Comparison of ENCODE assay signal across 13 cellular contexts in the genomic region with DNA sequence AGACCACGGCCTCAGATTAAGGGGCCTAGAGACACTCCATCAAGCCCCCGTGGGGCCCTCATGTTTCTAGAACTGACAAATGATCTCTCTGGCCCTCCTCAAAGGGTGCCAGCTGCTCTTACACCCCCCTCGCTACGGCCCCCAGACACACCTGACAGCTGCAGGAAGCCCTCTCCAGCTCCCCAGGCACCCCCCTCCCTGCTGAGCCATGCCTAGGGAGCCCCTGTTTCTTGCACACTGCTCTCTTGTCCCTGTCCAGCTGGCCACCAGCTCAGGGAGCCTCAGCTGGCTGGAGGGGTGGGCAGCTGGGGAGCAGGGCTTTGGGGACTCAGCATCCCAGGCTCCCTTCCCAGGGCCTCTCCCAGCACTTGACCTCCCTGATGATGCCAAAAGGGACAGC. TPM values are rescaled to one million over a fixed set of nuclear protein-coding genes. Genes with fewer than 3 reads are reported as not detected.
A peak's percentile ranks its signal among the peaks of the same experiment; 100 is the strongest.
DNase-seq lines count a peak whose midpoint lies in the region; ATAC-seq, FAIRE-seq and TF ChIP-seq lines count a peak whose summit lies in the region.
"Had no signal": no experiment of that assay in that cellular context is flagged by ENCODE, and none has a peak within 500 bp of the region (broad histone marks: within the 10 kb centered on the region; RNA-seq: fewer than 3 reads in every experiment).

No MANE protein-coding gene starts in this region.

- CTCF ChIA-PET in Caco-2 (lab: Charles Lee), result interaction anchor here (1.7 to 2.9 kb wide), 3 partner anchors 10 to 34 kb away, joined by 5 to 23 read pairs (median 9); a partner anchor contains a TSS

- H3K4me3 Mint-ChIP-seq in Caco-2 (ENCODE audit: unreplicated experiment), result no peak overlapping the region

- peaks cover 10% of the 10 kb centered on the region for H3K36me3 Mint-ChIP-seq in Caco-2 (ENCODE audit: insufficient read depth, unreplicated experiment)

- H3K27me3 ChIP-seq in Caco-2 (replicated peaks; ENCODE audit: control insufficient read depth, insufficient read depth, low read length) (no peaks in the 10 kb centered on the region), esophagus muscularis mucosa (no peaks in the 10 kb centered on the region), pancreas (no peaks in the 10 kb centered on the region)

- TF ChIP-seq CTCF in Caco-2 (IDR thresholded peaks at IDR 0.05; ENCODE audit: insufficient read depth in 1 of 2, low read depth in 1 of 2, low read length in 1 of 2, severe bottlenecking in 1 of 2, unreplicated experiment in 1 of 2), result no peak
- TF ChIP-seq CTCF in esophagus muscularis mucosa (IDR thresholded peaks at IDR 0.05), result no peak
- TF ChIP-seq CTCF in pancreas (IDR thresholded peaks at IDR 0.05), result no peak

- H3K9me3 ChIP-seq in Caco-2 (no peaks in the 10 kb centered on the region), esophagus muscularis mucosa (no peaks in the 10 kb centered on the region), pancreas (no peaks in the 10 kb centered on the region)

- 25% methylated on average over 2 of the region's 4 CpGs for WGBS in esophagus muscularis mucosa
- WGBS in pancreas, 2 donors, result 39 to 50% methylated on average over 4 of the region's 4 CpGs

- no peak for TF ChIP-seq POLR2A in esophagus muscularis mucosa (IDR thresholded peaks at IDR 0.05; ENCODE audit: low read depth)

- peak overlapping the region; percentile 89 to 95 (median 93) for H3K27ac ChIP-seq in esophagus muscularis mucosa (replicated peaks in 1 of 4)
- H3K27ac ChIP-seq in pancreas, result peak overlapping the region in 3 of 4 donors; percentile 2 to 62 (median 47)

- H3K4me3 ChIP-seq in Caco-2 (ENCODE audit: low read depth, low read length) (no peak overlapping the region), esophagus muscularis mucosa (no peak overlapping the region), pancreas (no peak overlapping the region)
- H3K4me3 ChIP-seq: lung had no signal

- ATAC-seq in pancreas (no peak), GM21528 (IDR thresholded peaks at IDR 0.05; ENCODE audit: low FRiP score, unreplicated experiment) (no peak), GM21723 (IDR thresholded peaks at IDR 0.05; ENCODE audit: unreplicated experiment) (no peak)

- H3K36me3 ChIP-seq in Caco-2 (ENCODE audit: control insufficient read depth, insufficient read depth, low read length) (no peaks in the 10 kb centered on the region), esophagus muscularis mucosa (peaks cover 0 to under 1% (median 0%) of the 10 kb centered on the region in 4 donors), pancreas (no peaks in the 10 kb centered on the region)

- no peak for FAIRE-seq in pancreas (lab: Jason Lieb, UNC)
- FAIRE-seq: D721Med, urothelium cell line had no signal

- intact Hi-C loops in Caco-2 (cut with micrococcal nuclease; ENCODE audit: unreplicated experiment), result no loop called here
- intact Hi-C loops in esophagus muscularis mucosa (cut with DNase I), result no loop called here
- intact Hi-C loops in pancreas (cut with DNase I), result no loop called here

- H3K9me3 Mint-ChIP-seq in Caco-2 (ENCODE audit: unreplicated experiment), result no peaks in the 10 kb centered on the region

- POLR2A ChIA-PET in Caco-2 (lab: Charles Lee), result no interaction called here

- H3K4me1 ChIP-seq in Caco-2, result peaks cover 7% of the 10 kb centered on the region
- peaks cover 69 to 91% (median 89%) of the 10 kb centered on the region in 4 donors for H3K4me1 ChIP-seq in esophagus muscularis mucosa
- peaks cover 4 to 24% (median 5%) of the 10 kb centered on the region in 3 donors for H3K4me1 ChIP-seq in pancreas

- H3K27me3 Mint-ChIP-seq in Caco-2 (ENCODE audit: insufficient read depth, unreplicated experiment), result no peaks in the 10 kb centered on the region

- no peak for DNase-seq in Caco-2
- DNase-seq in NCI-H524 (lab: John Stamatoyannopoulos, UW), result peak; percentile 87 to 95
- DNase-seq in esophagus muscularis mucosa (ENCODE audit: extremely low spot score), result no peak
- peak in 1 of 6 donors; percentile 58 for DNase-seq in pancreas
- no peak for DNase-seq in A172 (ENCODE audit: low spot score)
- no peak for DNase-seq in NCI-H69 (lab: John Stamatoyannopoulos, UW)
- DNase-seq: activated naive CD4-positive, alpha-beta T cell; NCI-H774 had no signal

- peaks cover 25% of the 10 kb centered on the region for H3K4me1 Mint-ChIP-seq in Caco-2 (ENCODE audit: low read depth, unreplicated experiment)

- peak overlapping the region; percentile 75 for H3K27ac Mint-ChIP-seq in Caco-2 (ENCODE audit: unreplicated experiment)

- no peak for TF ChIP-seq EP300 in esophagus muscularis mucosa (IDR thresholded peaks at IDR 0.05)

- BruUV-seq in Caco-2 (replicated peaks; lab: Mats Ljungman, UMichigan), result no TSS peak

RNA-seq across cellular contexts. Expression of a gene that starts 14.8 kb away (rescaled TPM):
- total RNA-seq in Caco-2 (2022) (36.0 and 37.9 TPM in 2 replicates), esophagus muscularis mucosa (10 to 100 TPM; 16.4 to 42.3 (median 28.3) TPM), pancreas (10 to 100 TPM; 21.0 to 29.5 (median 22.5) TPM)
- 10 to 100 TPM; 72.8 to 91.2 TPM for polyA plus RNA-seq in pancreas
- 14.6 and 15.4 TPM in 2 replicates for total RNA-seq in A172 (2014; rRNA removed; shearing (Covaris generic))

Comparison
In these comparisons a context has a peak if more than half of its experiments do, and no peak if none do; other contexts are left out.
1. DNase-seq: peak in NCI-H524 (2 of 2); none in Caco-2 (0 of 2), esophagus muscularis mucosa (single experiment), A172 (single experiment) and NCI-H69 (single experiment).